ENCODE assay signal across 23 cellular contexts in the genomic region with DNA sequence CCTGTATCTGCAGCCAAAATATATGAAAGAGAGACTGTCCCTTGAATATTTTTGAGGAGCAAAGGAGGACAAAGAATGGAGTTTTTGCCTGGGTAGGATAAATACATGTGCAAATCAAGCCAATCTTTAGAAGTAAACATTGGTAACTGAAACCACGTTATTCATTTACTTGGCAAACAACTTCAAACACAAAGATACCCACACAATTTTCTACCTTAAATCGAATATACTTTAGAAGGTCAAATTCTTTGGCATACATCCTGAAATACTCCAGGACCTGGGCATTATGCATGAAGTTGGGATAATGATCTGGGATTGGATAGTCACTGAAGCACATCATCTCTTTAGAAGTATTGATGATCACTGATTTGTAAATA. TPM values are rescaled to one million over a fixed set of nuclear protein-coding genes. Genes with fewer than 3 reads are reported as not detected.
A peak's percentile ranks its signal among the peaks of the same experiment; 100 is the strongest.
DNase-seq lines count a peak whose midpoint lies in the region; ATAC-seq, FAIRE-seq and TF ChIP-seq lines count a peak whose summit lies in the region.
"Had no signal": no experiment of that assay in that cellular context is flagged by ENCODE, and none has a peak within 500 bp of the region (broad histone marks: within the 10 kb centered on the region; RNA-seq: fewer than 3 reads in every experiment).

No MANE protein-coding gene starts in this region.

- peak overlapping the region in 3 of 4 donors; percentile 28 to 59 (median 48) for H3K27ac ChIP-seq in body of pancreas
- peak overlapping the region; percentile 42 to 44 for H3K27ac ChIP-seq in liver (ENCODE audit: low read depth in 1 of 2, low read length in 2 of 2)
- H3K27ac ChIP-seq in transverse colon = peak overlapping the region; percentile 21 to 62 (median 52)

- TF ChIP-seq RAD21 in liver (IDR thresholded peaks at IDR 0.05) = peak in 1 of 2 donors; percentile 51

- H3K9ac ChIP-seq in liver (ENCODE audit: low read depth in 1 of 2, low read length in 2 of 2) = no peak overlapping the region

- no peaks in the 10 kb centered on the region for H3K9me3 ChIP-seq in body of pancreas
- no peaks in the 10 kb centered on the region for H3K9me3 ChIP-seq in liver (ENCODE audit: control insufficient read depth in 4 of 4, low read length in 3 of 4)
- no peaks in the 10 kb centered on the region for H3K9me3 ChIP-seq in transverse colon
- H3K9me3 ChIP-seq: MG63, Peyer's patch had no signal

- no peak for FAIRE-seq in GM12891 (lab: Jason Lieb, UNC)
- FAIRE-seq: GM12892, GM19239 had no signal

- TF ChIP-seq POLR2A in body of pancreas (IDR thresholded peaks at IDR 0.05) (no peak), transverse colon (IDR thresholded peaks at IDR 0.05) (no peak), GM12891 (IDR thresholded peaks at IDR 0.05; ENCODE audit: low read depth, low read length) (no peak)

- H3K4me1 ChIP-seq in body of pancreas = peaks cover 67% of the 10 kb centered on the region
- peaks cover 11 to 77% (median 55%) of the 10 kb centered on the region in 4 donors for H3K4me1 ChIP-seq in liver (ENCODE audit: control insufficient read depth in 4 of 4, insufficient read depth in 4 of 4, low read length in 3 of 4)
- H3K4me1 ChIP-seq in transverse colon = peaks cover 0 to 41% (median 17%) of the 10 kb centered on the region in 4 donors

- WGBS in body of pancreas, 2 donors = 10 to 14% methylated on average over 2 of the region's 2 CpGs
- WGBS in liver = 21% methylated on average over 2 of the region's 2 CpGs
- WGBS in transverse colon (ENCODE audit: low coverage in 1 of 2), 2 donors = 22 to 35% methylated on average over 2 of the region's 2 CpGs

- H3K36me3 ChIP-seq in body of pancreas (replicated peaks in 1 of 2; ENCODE audit: insufficient read depth in 1 of 2, low read depth in 2 of 2) (no peaks in the 10 kb centered on the region), liver (ENCODE audit: control insufficient read depth in 4 of 4, insufficient read depth in 3 of 4, low read depth in 1 of 4, low read length in 3 of 4) (peaks cover 0 to 37% (median 21%) of the 10 kb centered on the region in 4 donors), transverse colon (peaks cover 0 to 14% (median 0%) of the 10 kb centered on the region in 4 donors)
- H3K36me3 ChIP-seq: MG63 had no signal

- intact Hi-C loops in body of pancreas (cut with DNase I) (no loop called here), transverse colon (cut with DNase I; ENCODE audit: low total_unique reads) (no loop called here)

- no peaks in the 10 kb centered on the region for H3K27me3 ChIP-seq in body of pancreas
- H3K27me3 ChIP-seq in liver (ENCODE audit: control insufficient read depth in 4 of 4, insufficient read depth in 4 of 4, low read length in 3 of 4) = no peaks in the 10 kb centered on the region
- no peaks in the 10 kb centered on the region for H3K27me3 ChIP-seq in transverse colon
- H3K27me3 ChIP-seq: MG63, Peyer's patch had no signal

- in situ Hi-C loops in transverse colon (cut with MboI; ENCODE audit: low pct_ligation_motif_present in 1 of 4, low pct_unique_long_range_greater_than_20kb in 1 of 4, low sequenced_read_pairs in 3 of 4) = no loop called here

- H3K4me3 ChIP-seq in body of pancreas = no peak overlapping the region
- H3K4me3 ChIP-seq in liver (ENCODE audit: low read depth in 1 of 3, low read length in 3 of 3) = no peak overlapping the region
- no peak overlapping the region for H3K4me3 ChIP-seq in transverse colon
- H3K4me3 ChIP-seq: MG63, Peyer's patch had no signal

- TF ChIP-seq EP300 in transverse colon (IDR thresholded peaks at IDR 0.05; ENCODE audit: low read depth) = no peak

- TF ChIP-seq CTCF in body of pancreas (IDR thresholded peaks at IDR 0.05) = no peak
- no peak for TF ChIP-seq CTCF in liver (IDR thresholded peaks at IDR 0.05; ENCODE audit: low read depth, low read length, missing input control)
- TF ChIP-seq CTCF in transverse colon (IDR thresholded peaks at IDR 0.05) = no peak

- ATAC-seq in body of pancreas (peak; percentile 84), HG02642 (IDR thresholded peaks at IDR 0.05; ENCODE audit: poor library complexity, unreplicated experiment) (no peak)
- ATAC-seq: HCT116 had no signal

- DNase-seq in DMS53 (lab: John Stamatoyannopoulos, UW) (peak; percentile 11), DMS53 treated with DMSO at 0.1 percent for 48 hours (lab: John Stamatoyannopoulos, UW; ENCODE audit: unreplicated experiment) (no peak), body of pancreas (no peak), transverse colon (no peak), COLO829 (ENCODE audit: low spot score) (no peak), GM12891 (ENCODE audit: insufficient read length, low spot score) (no peak)
- DNase-seq: 8988T; CD4-positive, CD25-positive, alpha-beta regulatory T cell; COR-L47; DMS79; GF-D8; KBM-7; MG63; NCI-H2029; NCI-H2227 treated with DMSO at 0.1 percent for 48 hours; NCI-H69; Peyer's patch; SHP77 treated with DMSO at 0.1 percent for 48 hours had no signal

TF ChIP-seq in liver, 16 proteins besides CTCF, POLR2A, EP300 and RAD21 (continues in another document):
- no peak for TF ChIP-seq HNF4G (IDR thresholded peaks at IDR 0.05)
- TF ChIP-seq JUND (IDR thresholded peaks at IDR 0.05) = peak in 1 of 2 donors; percentile 64
- TF ChIP-seq FOXA1 (IDR thresholded peaks at IDR 0.05) = peak; percentile 68
- peak; percentile 67 for TF ChIP-seq YY1 (IDR thresholded peaks at IDR 0.05)
- TF ChIP-seq GABPA (IDR thresholded peaks at IDR 0.05 in 1 of 2, conservative IDR thresholded peaks at IDR 0.05 in 1 of 2) = peak in 1 of 2 donors; percentile 14
- TF ChIP-seq HNF4A (conservative IDR thresholded peaks at IDR 0.05) = peak; percentile 52 to 61
- peak in 1 of 2 donors; percentile 4 for TF ChIP-seq EGR1 (IDR thresholded peaks at IDR 0.05; ENCODE audit: low read depth in 2 of 2)
- no peak for TF ChIP-seq NR2F2 (IDR thresholded peaks at IDR 0.05)
- peak; percentile 77 for TF ChIP-seq FOXA2 (IDR thresholded peaks at IDR 0.05)
- TF ChIP-seq, protein P1, sequence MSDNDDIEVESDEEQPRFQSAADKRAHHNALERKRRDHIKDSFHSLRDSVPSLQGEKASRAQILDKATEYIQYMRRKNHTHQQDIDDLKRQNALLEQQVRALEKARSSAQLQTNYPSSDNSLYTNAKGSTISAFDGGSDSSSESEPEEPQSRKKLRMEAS (IDR thresholded peaks at IDR 0.05) = peak; percentile 46
- TF ChIP-seq, protein P2, sequence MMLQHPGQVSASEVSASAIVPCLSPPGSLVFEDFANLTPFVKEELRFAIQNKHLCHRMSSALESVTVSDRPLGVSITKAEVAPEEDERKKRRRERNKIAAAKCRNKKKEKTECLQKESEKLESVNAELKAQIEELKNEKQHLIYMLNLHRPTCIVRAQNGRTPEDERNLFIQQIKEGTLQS (IDR thresholded peaks at IDR 0.05) = no peak

TF ChIP-seq in GM12891, 5 proteins besides CTCF, POLR2A, EP300 and RAD21:
- no peak for TF ChIP-seq POU2F2 (IDR thresholded peaks at IDR 0.05; ENCODE audit: low read depth, low read length)
TF ChIP-seq in GM12891: peak in this region for 0.

RNA-seq across cellular contexts. Expression of gene FMO5, which starts 9.6 kb away (rescaled TPM):
- total RNA-seq in body of pancreas (10 to 100 TPM; 30.6 to 68.6 TPM), liver (100 to 1,000 TPM in 1 of 2 donors, 10 to 100 TPM in 1; 75.5 to 152 TPM), transverse colon (100 to 1,000 TPM in 1 of 4 donors, 10 to 100 TPM in 3; 57.6 to 145 (median 62.6) TPM)
- 100 to 1,000 TPM in 1 of 2 donors, 10 to 100 TPM in 1; 36.0 to 123 TPM for polyA plus RNA-seq in liver
- polyA plus RNA-seq in GM12891 (2012; ENCODE audit: low read depth, missing spikeins) = 0.35 TPM

RNA-seq across cellular contexts. Expression of gene CHD1L, which starts 27.0 kb away (rescaled TPM):
- total RNA-seq in body of pancreas = 10 to 100 TPM; 11.5 to 21.5 TPM
- 10 to 100 TPM; 22.3 to 23.8 TPM for total RNA-seq in liver
- polyA plus RNA-seq in liver = 10 to 100 TPM; 14.1 to 19.9 TPM
- 10 to 100 TPM; 27.1 to 32.9 (median 30.1) TPM for total RNA-seq in transverse colon
- polyA plus RNA-seq in GM12891 (2012; ENCODE audit: low read depth, missing spikeins) = 31.6 TPM

RNA-seq across cellular contexts. Expression of gene PRKAB2, which starts 43.3 kb away (rescaled TPM):
- total RNA-seq in body of pancreas (10 to 100 TPM; 11.9 to 19.5 TPM), liver (10 to 100 TPM; 14.8 to 24.8 TPM), transverse colon (10 to 100 TPM; 20.9 to 45.6 (median 27.3) TPM)
- polyA plus RNA-seq in liver = 10 to 100 TPM; 13.6 to 13.9 TPM
- 5.0 TPM for polyA plus RNA-seq in GM12891 (2012; ENCODE audit: low read depth, missing spikeins)
